In the genomic region with DNA sequence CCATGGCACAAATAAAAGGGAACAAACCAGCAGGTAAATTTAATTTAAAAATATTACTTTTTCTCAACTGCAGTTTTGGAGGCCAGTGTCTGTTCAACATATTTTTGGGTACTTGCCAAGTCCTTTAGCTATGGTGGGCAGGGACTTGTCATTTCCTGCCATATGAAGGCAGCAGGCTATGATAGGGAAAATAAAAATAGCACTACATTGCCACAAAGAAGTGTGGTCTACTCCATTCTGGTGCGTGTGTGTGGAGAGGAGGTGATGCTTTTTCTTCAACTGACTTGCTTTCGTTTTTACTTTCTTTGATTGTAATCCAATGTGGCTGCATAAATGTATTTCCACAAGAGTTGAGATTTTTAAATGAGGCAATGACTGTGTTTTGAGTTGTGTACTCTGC, we compare ENCODE assay signal across 9 cellular contexts. TPM values are rescaled to one million over a fixed set of nuclear protein-coding genes. Genes with fewer than 3 reads are reported as not detected.
A peak's percentile ranks its signal among the peaks of the same experiment; 100 is the strongest.
DNase-seq lines count a peak whose midpoint lies in the region; ATAC-seq, FAIRE-seq and TF ChIP-seq lines count a peak whose summit lies in the region.
"Had no signal": no experiment of that assay in that cellular context is flagged by ENCODE, and none has a peak within 500 bp of the region (broad histone marks: within the 10 kb centered on the region; RNA-seq: fewer than 3 reads in every experiment).

No MANE protein-coding gene starts in this region.

- H3K9me3 ChIP-seq in SJCRH30 (replicated peaks) (no peaks in the 10 kb centered on the region), hepatocyte (ENCODE audit: low read depth) (no peaks in the 10 kb centered on the region)

- no peaks in the 10 kb centered on the region for H4K20me1 ChIP-seq in hepatocyte (ENCODE audit: insufficient read depth, poor library complexity, severe bottlenecking)

- H3K9me2 ChIP-seq in hepatocyte (replicated peaks; ENCODE audit: insufficient read depth): no peaks in the 10 kb centered on the region

- H3K27me3 ChIP-seq in SJCRH30: no peaks in the 10 kb centered on the region
- no peaks in the 10 kb centered on the region for H3K27me3 ChIP-seq in hepatocyte

- H3K4me1 ChIP-seq in SJCRH30 (peaks cover 8% of the 10 kb centered on the region), hepatocyte (ENCODE audit: insufficient read depth) (no peaks in the 10 kb centered on the region)

- peak; percentile 75 for ATAC-seq in HG02678 (IDR thresholded peaks at IDR 0.05; ENCODE audit: unreplicated experiment)

- H3K4me2 ChIP-seq in hepatocyte: no peak overlapping the region

- no peaks in the 10 kb centered on the region for H3K79me2 ChIP-seq in hepatocyte

- H3K36me3 ChIP-seq in SJCRH30 (no peaks in the 10 kb centered on the region), hepatocyte (replicated peaks; ENCODE audit: insufficient read depth, low read depth) (no peaks in the 10 kb centered on the region)

- H2AFZ ChIP-seq in hepatocyte: no peak overlapping the region

- FAIRE-seq in urothelium cell line (lab: Jason Lieb, UNC): no peak
- FAIRE-seq: A204.1 had no signal

- TF ChIP-seq CTCF in hepatocyte (IDR thresholded peaks at IDR 0.05; ENCODE audit: poor library complexity): no peak

- DNase-seq in NCI-H1092 treated with DMSO at 0.1 percent for 48 hours (lab: John Stamatoyannopoulos, UW) (peak; percentile 6), NCI-H1092 (lab: John Stamatoyannopoulos, UW) (no peak), SJCRH30 (peak; percentile 19 to 65), foreskin melanocyte (peak; percentile 22), superior temporal gyrus (ENCODE audit: extremely low spot score) (no peak), hepatocyte (ENCODE audit: low spot score) (no peak), urothelium cell line (ENCODE audit: low spot score) (no peak)

- 75% methylated on average over 2 of the region's 2 CpGs for WGBS in hepatocyte (ENCODE audit: low lambda C conversion rate, missing lambda C conversion rate)

- H3K27ac ChIP-seq in SJCRH30 (peak overlapping the region; percentile 66), hepatocyte (no peak overlapping the region)

- H3K4me3 ChIP-seq in SJCRH30: peak overlapping the region; percentile 27
- no peak overlapping the region for H3K4me3 ChIP-seq in hepatocyte

RNA-seq across cellular contexts. Expression of a gene that starts 17.2 kb away (rescaled TPM):
- total RNA-seq in SJCRH30 (2014; rRNA removed; shearing (Covaris generic)): 0.58 and 0.63 TPM in 2 replicates
- not detected in 2 replicates for total RNA-seq in hepatocyte
- polyA plus RNA-seq in hepatocyte: not detected in 2 replicates

Comparison
In these comparisons a context has a peak if more than half of its experiments do, and no peak if none do; other contexts are left out.
1. DNase-seq: peak in NCI-H1092 treated with DMSO at 0.1 percent for 48 hours (single experiment), SJCRH30 (2 of 2) and foreskin melanocyte (single experiment); none in NCI-H1092 (single experiment), superior temporal gyrus (single experiment), hepatocyte (single experiment) and urothelium cell line (single experiment).